19 cellular contexts compared by ENCODE assay signal in the genomic region with DNA sequence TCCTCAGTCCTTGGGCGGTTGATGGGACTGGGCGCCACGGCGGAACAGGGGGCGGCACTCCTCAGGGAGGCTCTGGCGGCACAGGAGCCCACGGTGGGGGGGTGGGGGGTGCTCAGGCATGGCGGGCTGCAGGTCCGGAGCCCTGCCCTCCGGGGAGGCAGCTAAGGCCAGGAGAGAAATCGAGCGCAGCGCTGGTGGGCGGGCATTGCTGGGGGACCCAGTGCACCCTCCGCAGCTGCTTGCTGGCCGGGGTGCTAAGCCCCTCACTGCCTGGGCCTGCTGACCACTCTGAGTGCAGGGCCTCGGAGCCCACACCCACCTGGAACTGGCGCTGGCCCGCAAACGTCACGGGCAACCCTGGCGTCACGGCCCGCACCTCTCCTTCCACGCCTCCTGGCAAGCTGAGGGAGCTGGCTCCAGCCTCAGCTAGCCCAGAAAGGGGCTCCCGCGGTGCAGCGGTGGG.
A peak's percentile ranks its signal among the peaks of the same experiment; 100 is the strongest.
DNase-seq lines count a peak whose midpoint lies in the region; ATAC-seq, FAIRE-seq and TF ChIP-seq lines count a peak whose summit lies in the region.
"Had no signal": no experiment of that assay in that cellular context is flagged by ENCODE, and none has a peak within 500 bp of the region (broad histone marks: within the 10 kb centered on the region; RNA-seq: fewer than 3 reads in every experiment).

No MANE protein-coding gene starts in this region.

- H3K4me3 ChIP-seq in H1 (ENCODE audit: extremely low read depth in 1 of 4, insufficient read depth in 2 of 4, low read depth in 3 of 4, low read length in 4 of 4) (no peak overlapping the region), kidney (ENCODE audit: low read length in 2 of 2) (no peak overlapping the region), neuronal stem cell (ENCODE audit: low read length in 2 of 2) (peak overlapping the region in 1 of 2 donors; percentile 14), aorta (ENCODE audit: low read length in 2 of 2) (no peak overlapping the region)
- H3K4me3 ChIP-seq: BLaER1, GM23338, HAP-1 had no signal

- H3K14ac ChIP-seq in H1 (ENCODE audit: insufficient read length): no peak overlapping the region
- no peak overlapping the region for H3K14ac ChIP-seq in neuronal stem cell (ENCODE audit: low read length)

- H3K4me2 ChIP-seq in H1 (ENCODE audit: insufficient read depth in 1 of 2, low read depth in 2 of 2, low read length in 2 of 2): no peak overlapping the region
- no peak overlapping the region for H3K4me2 ChIP-seq in neuronal stem cell (ENCODE audit: insufficient read depth, low read length, poor library complexity, severe bottlenecking)
- H3K4me2 ChIP-seq: BLaER1, GM23338 had no signal

- no peaks in the 10 kb centered on the region for H3K27me3 ChIP-seq in H1 (replicated peaks in 1 of 4; ENCODE audit: control insufficient read depth in 3 of 4, extremely low read depth in 1 of 4, insufficient read depth in 3 of 4, low read length in 3 of 4)
- no peaks in the 10 kb centered on the region for H3K27me3 ChIP-seq in neuronal stem cell (ENCODE audit: control insufficient read depth in 3 of 3, insufficient read depth in 3 of 3, low read depth in 1 of 3, low read length in 3 of 3)
- no peaks in the 10 kb centered on the region for H3K27me3 ChIP-seq in aorta (ENCODE audit: control insufficient read depth in 1 of 2, insufficient read depth in 2 of 2, low read length in 1 of 2)
- H3K27me3 ChIP-seq: BLaER1 had no signal

- H4K8ac ChIP-seq in H1 (ENCODE audit: extremely low read depth, insufficient read depth, low read length) (0 out of 2 replicates have a peak overlapping the region, but pooled peaks have one; percentile 5), neuronal stem cell (ENCODE audit: low read depth, low read length) (peak overlapping the region; percentile 82)

- H2BK120ac ChIP-seq in H1 (replicated peaks; ENCODE audit: low read depth, low read length): no peak overlapping the region
- no peak overlapping the region for H2BK120ac ChIP-seq in neuronal stem cell (ENCODE audit: low read depth, low read length)

- H3K36me3 ChIP-seq in H1 (ENCODE audit: control insufficient read depth in 2 of 4, insufficient read depth in 4 of 4, low read length in 3 of 4): peaks cover 0 to 3% (median 0%) of the 10 kb centered on the region in 4 experiments; a peak in 1 of 8 replicates
- no peaks in the 10 kb centered on the region for H3K36me3 ChIP-seq in kidney (ENCODE audit: control insufficient read depth in 1 of 2, insufficient read depth in 2 of 2, low read length in 2 of 2)
- H3K36me3 ChIP-seq in neuronal stem cell (replicated peaks in 1 of 2; ENCODE audit: control insufficient read depth in 2 of 2, insufficient read depth in 2 of 2, low read length in 2 of 2): no peaks in the 10 kb centered on the region
- no peaks in the 10 kb centered on the region for H3K36me3 ChIP-seq in aorta (ENCODE audit: control insufficient read depth in 1 of 2, insufficient read depth in 2 of 2, low read length in 1 of 2)
- H3K36me3 ChIP-seq: BLaER1, HAP-1 had no signal

- no peak overlapping the region for H3K23ac ChIP-seq in H1 (ENCODE audit: insufficient read length)
- peak overlapping the region; percentile 43 for H3K23ac ChIP-seq in neuronal stem cell (ENCODE audit: low read depth, low read length, poor library complexity)

- no peaks in the 10 kb centered on the region for H3K79me2 ChIP-seq in H1 (ENCODE audit: control insufficient read depth in 1 of 2, insufficient read depth in 2 of 2, low read length in 2 of 2)

- H3K4me1 ChIP-seq in H1 (replicated peaks in 1 of 4; ENCODE audit: control insufficient read depth in 3 of 4, insufficient read depth in 4 of 4, low read length in 3 of 4) (peaks cover 0 to 2% (median 1%) of the 10 kb centered on the region in 4 experiments; a peak in 2 of 7 replicates), kidney (ENCODE audit: control insufficient read depth in 1 of 2, insufficient read depth in 1 of 2, low read depth in 1 of 2, low read length in 2 of 2) (no peaks in the 10 kb centered on the region), neuronal stem cell (ENCODE audit: control insufficient read depth in 2 of 2, insufficient read depth in 1 of 2, low read depth in 1 of 2, low read length in 2 of 2) (no peaks in the 10 kb centered on the region), aorta (ENCODE audit: control insufficient read depth in 1 of 2, insufficient read depth in 2 of 2, low read length in 2 of 2) (no peaks in the 10 kb centered on the region)
- H3K4me1 ChIP-seq: BLaER1, Caco-2 had no signal

- H3K9me3 ChIP-seq in H1 (ENCODE audit: insufficient read depth in 2 of 2, low read depth in 1 of 2, low read length in 1 of 2) (peaks cover 0 to 8% of the 10 kb centered on the region in 2 experiments; a peak in 1 of 4 replicates), kidney (ENCODE audit: control insufficient read depth in 1 of 2, low read length in 2 of 2) (no peaks in the 10 kb centered on the region), neuronal stem cell (replicated peaks in 1 of 2; ENCODE audit: control insufficient read depth in 2 of 2, insufficient read depth in 1 of 2, low read depth in 1 of 2, low read length in 2 of 2) (no peaks in the 10 kb centered on the region), aorta (ENCODE audit: control insufficient read depth, low read length) (no peaks in the 10 kb centered on the region)
- H3K9me3 ChIP-seq: Caco-2, HAP-1 had no signal

- H4K91ac ChIP-seq in H1 (replicated peaks; ENCODE audit: insufficient read length, low read length): no peak overlapping the region
- H4K91ac ChIP-seq in neuronal stem cell (ENCODE audit: low read depth, low read length, poor library complexity): no peak overlapping the region

- H3K79me1 ChIP-seq in H1 (ENCODE audit: low read depth, low read length) (no peaks in the 10 kb centered on the region), neuronal stem cell (ENCODE audit: low read depth, low read length) (no peaks in the 10 kb centered on the region)

- H3K27ac ChIP-seq in H1 (ENCODE audit: low read depth, low read length) (no peak overlapping the region), kidney (ENCODE audit: low read depth in 2 of 2, low read length in 2 of 2) (no peak overlapping the region), neuronal stem cell (replicated peaks; ENCODE audit: low read length) (no peak overlapping the region), aorta (ENCODE audit: low read depth in 1 of 2, low read length in 2 of 2) (no peak overlapping the region)
- H3K27ac ChIP-seq: BLaER1, C4-2B had no signal

- H3K4ac ChIP-seq in H1 (replicated peaks; ENCODE audit: insufficient read length, low read depth, low read length): no peak overlapping the region
- H3K4ac ChIP-seq in neuronal stem cell (ENCODE audit: low read length): no peak overlapping the region

- POLR2A ChIA-PET in H1 (lab: Charles Lee; ENCODE audit: partially characterized antibody): no interaction called here

- TF ChIP-seq CTCF in H1 (IDR thresholded peaks at IDR 0.05; ENCODE audit: control extremely low read depth in 1 of 3, insufficient read depth in 1 of 3, low read depth in 1 of 3, low read length in 3 of 3) (no peak), kidney (IDR thresholded peaks at IDR 0.05; ENCODE audit: borderline replicate concordance, extremely low read depth, insufficient read depth) (no peak)

- H3K23me2 ChIP-seq in H1 (ENCODE audit: low read depth, low read length): no peaks in the 10 kb centered on the region

- no peak for TF ChIP-seq RAD21 in H1 (IDR thresholded peaks at IDR 0.05 in 1 of 2, conservative IDR thresholded peaks at IDR 0.05 in 1 of 2; ENCODE audit: low read depth in 2 of 2, low read length in 2 of 2)

- H3K18ac ChIP-seq in H1 (ENCODE audit: extremely low read depth, low read length): no peak overlapping the region
- H3K18ac ChIP-seq in neuronal stem cell (ENCODE audit: low read length): peak overlapping the region; percentile 90

- CTCF ChIA-PET in H1 (lab: Charles Lee; ENCODE audit: partially characterized antibody): interaction anchor here (0.9 to 1.2 kb wide), 2 partner anchors 49 to 246 kb away, joined by 3 to 4 read pairs; no protein-coding TSS in a partner anchor

- no peak for FAIRE-seq in H1 (lab: Jason Lieb, UNC)
- no peak for FAIRE-seq in kidney (lab: Jason Lieb, UNC)
- FAIRE-seq: G401.6, GM12892, H54 had no signal

- H2AFZ ChIP-seq in H1 (ENCODE audit: low read length) (no peak overlapping the region), neuronal stem cell (ENCODE audit: low read length) (peak overlapping the region; percentile 35)
- H2AFZ ChIP-seq: GM23338 had no signal

- H4K5ac ChIP-seq in H1 (ENCODE audit: insufficient read length, low read depth, low read length): no peak overlapping the region

- no peak for TF ChIP-seq POLR2A in H1 (IDR thresholded peaks at IDR 0.05; ENCODE audit: control extremely low read depth in 1 of 2, low read depth in 2 of 2, low read length in 2 of 2)

- H3K9ac ChIP-seq in H1 (replicated peaks in 1 of 4; ENCODE audit: extremely low read depth in 1 of 4, low read depth in 3 of 4, low read length in 3 of 4) (no peak overlapping the region), kidney (ENCODE audit: low read length in 2 of 2) (no peak overlapping the region), neuronal stem cell (ENCODE audit: low read depth, low read length, poor library complexity) (no peak overlapping the region)
- H3K9ac ChIP-seq: BLaER1 had no signal

- DNase-seq in H1 (ENCODE audit: low read depth in 1 of 2, low spot score in 2 of 2) (no peak), kidney (peak; percentile 51), neuronal stem cell (ENCODE audit: low spot score) (no peak), aorta (no peak), kidney glomerular epithelial cell (lab: John Stamatoyannopoulos, UW) (no peak)
- DNase-seq: Caco-2; CD4-positive, CD25-positive, alpha-beta regulatory T cell; CD8-positive, alpha-beta T cell; DMS153; DND-41; HFFc6 had no signal

- H2BK5ac ChIP-seq in H1 (ENCODE audit: low read depth, low read length): no peak overlapping the region
- H2BK5ac ChIP-seq in neuronal stem cell (ENCODE audit: low read length): no peak overlapping the region

- H2BK20ac ChIP-seq in H1 (ENCODE audit: low read length): no peak overlapping the region

- ATAC-seq in aorta (ENCODE audit: low FRiP score) (peak; percentile 48), GM19452 (IDR thresholded peaks at IDR 0.05; ENCODE audit: unreplicated experiment) (no peak)
- ATAC-seq: CD8-positive, alpha-beta T cell; GM23338 had no signal

- no peaks in the 10 kb centered on the region for H4K20me1 ChIP-seq in H1 (replicated peaks in 1 of 2; ENCODE audit: control insufficient read depth in 1 of 2, insufficient read depth in 2 of 2, low read length in 2 of 2)
- H4K20me1 ChIP-seq: BLaER1 had no signal

- H2AK5ac ChIP-seq in H1 (ENCODE audit: low read depth, low read length) (no peak overlapping the region), neuronal stem cell (ENCODE audit: low read depth, low read length) (no peak overlapping the region)

- H2BK15ac ChIP-seq in H1 (ENCODE audit: low read length) (no peak overlapping the region), neuronal stem cell (ENCODE audit: low read length) (no peak overlapping the region)

- WGBS in H1 (ENCODE audit: extremely low coverage in 1 of 2, insufficient coverage in 1 of 2, insufficient read length in 1 of 2, insufficient replicate concordance in 2 of 2, low coverage in 1 of 2, low lambda C conversion rate in 2 of 2, missing lambda C conversion rate in 1 of 2), 2 experiments: 91% methylated on average over 8 of the region's 28 CpGs; no CpG with 5 or more reads in 1 of the 2 experiments
- no CpG with 5 or more reads among the region's 28 CpGs for WGBS in neuronal stem cell (ENCODE audit: extremely low coverage in 2 of 2, insufficient read length in 2 of 2, insufficient replicate concordance in 1 of 2), 2 donors
- WGBS in aorta, 2 donors: 96 to 97% methylated on average over 28 of the region's 28 CpGs

- H2BK12ac ChIP-seq in H1 (ENCODE audit: low read depth, low read length) (no peak overlapping the region), neuronal stem cell (ENCODE audit: low read length) (no peak overlapping the region)

- intact Hi-C loops in kidney (cut with DNase I): no loop called here
- intact Hi-C loops in aorta (cut with DNase I): no loop called here

- H3K56ac ChIP-seq in H1 (replicated peaks; ENCODE audit: insufficient read length, low read depth, low read length): no peak overlapping the region

- TF ChIP-seq EP300 in H1 (IDR thresholded peaks at IDR 0.05; ENCODE audit: borderline replicate concordance in 1 of 2, low read depth in 2 of 2, low read length in 2 of 2): no peak
